16 cellular contexts compared by ENCODE assay signal in the genomic region with DNA sequence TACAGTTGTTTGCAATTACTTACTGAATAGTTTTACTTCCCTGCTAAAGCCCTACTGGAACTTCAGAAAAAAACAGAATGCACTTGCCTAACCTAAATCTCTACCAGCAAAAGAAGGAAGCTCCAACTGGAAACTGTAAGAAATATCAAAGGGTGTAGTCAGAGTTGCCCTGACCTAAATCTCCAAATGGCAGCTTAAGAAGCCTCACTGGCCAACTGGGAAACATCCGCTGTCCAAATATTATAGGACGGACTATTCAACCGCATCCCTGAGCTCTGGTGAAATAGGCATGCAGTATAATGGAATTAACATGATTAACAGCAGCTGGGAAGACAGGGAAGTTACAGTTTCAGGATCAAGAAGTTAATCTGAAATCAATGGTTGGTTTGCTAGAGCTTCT. TPM values are rescaled to one million over a fixed set of nuclear protein-coding genes. Genes with fewer than 3 reads are reported as not detected.
DNase-seq lines count a peak whose midpoint lies in the region; ATAC-seq and TF ChIP-seq lines count a peak whose summit lies in the region.
"Had no signal": no experiment of that assay in that cellular context is flagged by ENCODE, and none has a peak within 500 bp of the region (broad histone marks: within the 10 kb centered on the region; RNA-seq: fewer than 3 reads in every experiment).

No MANE protein-coding gene starts in this region.

- peaks cover 8% of the 10 kb centered on the region for H3K4me1 Mint-ChIP-seq in activated CD8-positive, alpha-beta memory T cell treated with anti-CD3 and anti-CD28 coated beads, Interleukin-2, amount 10 ng/mL, durations not matched to agents 7 days and 5 days
- no peaks in the 10 kb centered on the region for H3K4me1 Mint-ChIP-seq in nephron progenitor cell
- H3K4me1 Mint-ChIP-seq: endodermal cell had no signal

- ATAC-seq in activated CD8-positive, alpha-beta memory T cell treated with anti-CD3 and anti-CD28 coated beads, Interleukin-2, amount 10 ng/mL, durations not matched to agents 7 days and 5 days = no peak

- H3K9me3 Mint-ChIP-seq in activated CD8-positive, alpha-beta memory T cell treated with anti-CD3 and anti-CD28 coated beads, Interleukin-2, amount 10 ng/mL, durations not matched to agents 7 days and 5 days (ENCODE audit: low read depth) = no peaks in the 10 kb centered on the region
- no peaks in the 10 kb centered on the region for H3K9me3 Mint-ChIP-seq in nephron progenitor cell
- H3K9me3 Mint-ChIP-seq: endodermal cell had no signal

- H3K27me3 Mint-ChIP-seq in activated CD8-positive, alpha-beta memory T cell treated with anti-CD3 and anti-CD28 coated beads, Interleukin-2, amount 10 ng/mL, durations not matched to agents 7 days and 5 days = no peaks in the 10 kb centered on the region
- H3K27me3 Mint-ChIP-seq in nephron progenitor cell (ENCODE audit: low read depth, poor library complexity) = no peaks in the 10 kb centered on the region

- 48% methylated on average over 3 of the region's 3 CpGs for WGBS in urinary bladder

- H3K4me3 Mint-ChIP-seq in activated CD8-positive, alpha-beta memory T cell treated with anti-CD3 and anti-CD28 coated beads, Interleukin-2, amount 10 ng/mL, durations not matched to agents 7 days and 5 days = no peak overlapping the region
- no peak overlapping the region for H3K4me3 Mint-ChIP-seq in nephron progenitor cell
- H3K4me3 Mint-ChIP-seq: endodermal cell had no signal

- peak overlapping the region in 56 of 59 donors; percentile 14 to 92 (median 72) for H3K27ac ChIP-seq in dorsolateral prefrontal cortex
- H3K27ac ChIP-seq in urinary bladder (ENCODE audit: low read depth) = peak overlapping the region; percentile 76
- H3K27ac ChIP-seq: brain microvascular endothelial cell, KMS-11 had no signal

- H3K27ac Mint-ChIP-seq in activated CD8-positive, alpha-beta memory T cell treated with anti-CD3 and anti-CD28 coated beads, Interleukin-2, amount 10 ng/mL, durations not matched to agents 7 days and 5 days = peak overlapping the region; percentile 21
- H3K27ac Mint-ChIP-seq in nephron progenitor cell = peak overlapping the region; percentile 74
- H3K27ac Mint-ChIP-seq: endodermal cell had no signal

- H3K36me3 Mint-ChIP-seq in activated CD8-positive, alpha-beta memory T cell treated with anti-CD3 and anti-CD28 coated beads, Interleukin-2, amount 10 ng/mL, durations not matched to agents 7 days and 5 days = peaks cover 49% of the 10 kb centered on the region
- H3K36me3 Mint-ChIP-seq in nephron progenitor cell (ENCODE audit: low read depth) = peaks cover 76% of the 10 kb centered on the region

- H3K4me3 ChIP-seq in dorsolateral prefrontal cortex = peak overlapping the region in 1 of 59 donors; percentile 11
- no peak overlapping the region for H3K4me3 ChIP-seq in urinary bladder (ENCODE audit: low read depth, low read length)

- H3K4me1 ChIP-seq in urinary bladder (ENCODE audit: insufficient read depth) = no peaks in the 10 kb centered on the region
- H3K4me1 ChIP-seq: Caco-2 had no signal

- peaks cover 4% of the 10 kb centered on the region for H3K36me3 ChIP-seq in urinary bladder (ENCODE audit: insufficient read depth)

- DNase-seq in activated CD8-positive, alpha-beta memory T cell treated with anti-CD3 and anti-CD28 coated beads, Interleukin-2, amount 10 ng/mL, durations not matched to agents 7 days and 5 days = no peak
- no peak for DNase-seq in activated CD8-positive, alpha-beta memory T cell treated with anti-CD3 and anti-CD28 coated beads for 24 hours
- DNase-seq in dorsolateral prefrontal cortex (no peak), nephron progenitor cell (no peak), cerebellar nuclear complex (lab: John Stamatoyannopoulos, UW) (no peak), amygdala (lab: John Stamatoyannopoulos, UW) (no peak), kidney glomerular epithelial cell (lab: John Stamatoyannopoulos, UW) (no peak)
- DNase-seq: brain microvascular endothelial cell; Caco-2; endodermal cell; NCI-H146; OCI-M1; SK-N-SH; stimulated activated CD4-positive, alpha-beta T cell treated with anti-CD3 and anti-CD28 coated beads, Interleukin-15, amount 100 ng/mL, for 24 hours had no signal

- no peaks in the 10 kb centered on the region for H3K27me3 ChIP-seq in dorsolateral prefrontal cortex
- H3K27me3 ChIP-seq: brain microvascular endothelial cell had no signal

- intact Hi-C loops in dorsolateral prefrontal cortex (cut with DNase I) = no loop called here

- CTCF ChIA-PET in activated CD8-positive, alpha-beta memory T cell treated with anti-CD3 and anti-CD28 coated beads, Interleukin-2, amount 10 ng/mL, durations not matched to agents 7 days and 5 days (lab: Charles Lee) = interaction anchor here (0.7 to 1.8 kb wide), 4 partner anchors 18 to 300 kb away, joined by 3 to 7 read pairs (median 3); no protein-coding TSS in a partner anchor

- TF ChIP-seq CTCF in dorsolateral prefrontal cortex (IDR thresholded peaks at IDR 0.05 in 54 of 56, conservative IDR thresholded peaks at IDR 0.05 in 2 of 56; ENCODE audit: low read depth in 1 of 56, partially characterized antibody in 56 of 56) (no peak), nephron progenitor cell (IDR thresholded peaks at IDR 0.05) (no peak)

RNA-seq across cellular contexts. Expression of a gene that starts 24.3 kb away (rescaled TPM):
- 10 to 100 TPM; 55.3 to 74.9 TPM for total RNA-seq in activated CD8-positive, alpha-beta memory T cell treated with anti-CD3 and anti-CD28 coated beads, Interleukin-2, amount 10 ng/mL, durations not matched to agents 7 days and 5 days
- total RNA-seq in dorsolateral prefrontal cortex = 10 to 100 TPM; 47.0 to 86.9 (median 63.0) TPM
- total RNA-seq in urinary bladder = 56.6 TPM
- polyA plus RNA-seq in urinary bladder = 39.4 TPM
